7 cellular contexts compared by ENCODE assay signal in the genomic region with DNA sequence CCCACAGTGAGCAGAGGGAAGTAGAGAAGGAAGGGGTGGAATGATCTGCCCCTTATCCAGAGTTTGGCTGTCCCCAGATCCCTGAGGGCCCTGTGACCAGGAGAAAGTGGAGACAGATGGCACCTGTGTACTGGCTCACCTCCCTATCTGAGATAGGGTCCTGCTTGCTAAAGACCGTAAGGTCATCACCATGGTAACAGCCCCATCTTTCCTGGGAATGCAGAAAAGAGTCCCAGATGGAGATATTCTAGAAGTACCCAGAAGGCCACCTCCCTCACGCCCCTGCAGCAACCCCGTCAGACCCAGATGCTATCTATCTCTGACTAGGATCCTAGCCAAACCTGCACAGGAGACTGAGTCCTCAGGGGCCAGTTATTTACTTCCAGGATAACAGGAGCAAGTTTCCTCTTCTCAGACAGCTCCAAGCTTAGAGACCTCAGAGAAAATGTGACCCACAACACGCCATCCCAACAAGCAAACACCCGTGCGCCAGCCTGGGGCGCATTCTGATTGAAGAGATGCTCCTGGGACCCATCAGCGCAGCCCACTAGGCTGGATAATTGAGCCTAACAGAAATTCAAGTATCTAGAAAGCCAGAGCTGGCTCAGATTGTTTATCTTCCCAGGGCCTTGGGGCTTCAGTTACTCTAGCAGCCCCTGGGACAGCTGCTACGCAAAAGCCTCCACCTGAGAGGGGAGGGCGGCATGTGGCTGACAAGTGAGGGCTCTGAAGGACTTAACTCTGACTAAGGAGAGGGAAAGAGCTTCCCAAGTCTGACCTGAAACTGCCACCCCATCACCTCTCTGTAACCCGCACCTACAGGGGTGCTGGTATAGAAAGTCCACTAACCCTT.
DNase-seq lines count a peak whose midpoint lies in the region; ATAC-seq and TF ChIP-seq lines count a peak whose summit lies in the region.
"Had no signal": no experiment of that assay in that cellular context is flagged by ENCODE, and none has a peak within 500 bp of the region (broad histone marks: within the 10 kb centered on the region; RNA-seq: fewer than 3 reads in every experiment).

No MANE protein-coding gene starts in this region.

- peak overlapping the region; percentile 90 for H3K4me3 Mint-ChIP-seq in stimulated activated naive CD8-positive, alpha-beta T cell treated with anti-CD3 and anti-CD28 coated beads, Interleukin-15, Interleukin-2, amounts not matched to agents 100 ng/mL and 50 ng/mL, for 24 hours

- peak overlapping the region; percentile 88 for H3K27ac Mint-ChIP-seq in stimulated activated naive CD8-positive, alpha-beta T cell treated with anti-CD3 and anti-CD28 coated beads, Interleukin-15, Interleukin-2, amounts not matched to agents 100 ng/mL and 50 ng/mL, for 24 hours

- H3K27me3 Mint-ChIP-seq in stimulated activated naive CD8-positive, alpha-beta T cell treated with anti-CD3 and anti-CD28 coated beads, Interleukin-15, Interleukin-2, amounts not matched to agents 100 ng/mL and 50 ng/mL, for 24 hours, result no peaks in the 10 kb centered on the region

- no peak for TF ChIP-seq POLR2A in erythroblast (IDR thresholded peaks at IDR 0.05; ENCODE audit: low read length)

- H3K4me1 Mint-ChIP-seq in stimulated activated naive CD8-positive, alpha-beta T cell treated with anti-CD3 and anti-CD28 coated beads, Interleukin-15, Interleukin-2, amounts not matched to agents 100 ng/mL and 50 ng/mL, for 24 hours (ENCODE audit: low read depth), result peaks cover 83% of the 10 kb centered on the region

- no peak for ATAC-seq in stimulated activated naive CD8-positive, alpha-beta T cell treated with anti-CD3 and anti-CD28 coated beads, Interleukin-15, Interleukin-2, amounts not matched to agents 100 U/mL and 50 U/mL, for 24 hours

- no peak for DNase-seq in stimulated activated naive CD8-positive, alpha-beta T cell treated with anti-CD3 and anti-CD28 coated beads, Interleukin-15, Interleukin-2, amounts not matched to agents 100 U/mL and 50 U/mL, for 24 hours
- DNase-seq in erythroblast (lab: John Stamatoyannopoulos, UW), result peak; percentile 45 to 57
- DNase-seq in stimulated activated CD4-positive, alpha-beta T cell treated with anti-CD3 and anti-CD28 coated beads, Interleukin-4, amount 100 ng/mL, for 24 hours, result no peak
- no peak for DNase-seq in glomerular visceral epithelial cell (ENCODE audit: extremely low spot score)
- DNase-seq in NAMALWA (ENCODE audit: low spot score), result no peak
- DNase-seq: DMS53 had no signal

- H3K9me3 Mint-ChIP-seq in stimulated activated naive CD8-positive, alpha-beta T cell treated with anti-CD3 and anti-CD28 coated beads, Interleukin-15, Interleukin-2, amounts not matched to agents 100 ng/mL and 50 ng/mL, for 24 hours, result no peaks in the 10 kb centered on the region

- peaks cover 23% of the 10 kb centered on the region for H3K36me3 Mint-ChIP-seq in stimulated activated naive CD8-positive, alpha-beta T cell treated with anti-CD3 and anti-CD28 coated beads, Interleukin-15, Interleukin-2, amounts not matched to agents 100 ng/mL and 50 ng/mL, for 24 hours (ENCODE audit: low read depth)

Comparison
In these comparisons a context has a peak if more than half of its experiments do, and no peak if none do; other contexts are left out.
1. DNase-seq: peak in erythroblast (2 of 2); none in stimulated activated naive CD8-positive, alpha-beta T cell treated with anti-CD3 and anti-CD28 coated beads, Interleukin-15, Interleukin-2, amounts not matched to agents 100 U/mL and 50 U/mL, for 24 hours (single experiment), stimulated activated CD4-positive, alpha-beta T cell treated with anti-CD3 and anti-CD28 coated beads, Interleukin-4, amount 100 ng/mL, for 24 hours (single experiment), glomerular visceral epithelial cell (single experiment) and NAMALWA (single experiment).